In the genomic region with DNA sequence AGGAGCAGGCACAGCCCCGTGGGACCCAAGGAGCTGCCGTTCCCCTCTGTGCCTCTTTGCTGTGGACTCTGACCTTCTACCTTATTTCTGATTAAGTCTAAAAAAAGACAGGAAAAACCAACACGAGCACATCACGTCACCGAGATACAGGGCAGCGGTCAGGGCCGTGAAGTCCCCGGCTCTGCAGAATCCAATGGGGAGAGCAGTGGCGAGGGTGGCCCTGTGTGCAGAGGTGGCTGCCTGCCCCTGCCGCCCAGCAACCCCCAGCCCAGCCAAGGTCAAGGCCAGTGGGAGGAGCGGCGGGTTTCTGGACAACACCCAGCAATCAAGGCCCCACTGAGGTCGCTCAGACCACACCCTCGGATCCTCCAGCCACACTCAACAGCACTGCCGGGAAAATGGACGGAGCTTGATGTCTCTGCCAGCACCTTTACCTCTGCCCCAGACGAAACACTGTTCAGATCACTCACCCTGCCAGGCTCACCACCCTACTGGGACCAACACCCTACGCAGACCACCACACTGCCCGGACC, we compare ENCODE assay signal across 1 cellular context.
A peak's percentile ranks its signal among the peaks of the same experiment; 100 is the strongest.
TF ChIP-seq lines count a peak whose summit lies in the region.

No MANE protein-coding gene starts in this region.

TF ChIP-seq in HepG2, 621 proteins besides CTCF, POLR2A, EP300 and RAD21 (continued from another document and continues in another):
- TF ChIP-seq ARID5B (CRISPR knock-in tag; IDR thresholded peaks at IDR 0.05) (peak; percentile 60), FOXA3 (CRISPR knock-in tag; IDR thresholded peaks at IDR 0.05) (0 out of 2 replicates have a peak, but pooled peaks have one; percentile 12), ZEB1 (IDR thresholded peaks at IDR 0.05; ENCODE audit: insufficient replicate concordance, low read depth) (no peak), CENPT (CRISPR knock-in tag; IDR thresholded peaks at IDR 0.05; ENCODE audit: low read depth) (no peak), ZNF687 (CRISPR knock-in tag; IDR thresholded peaks at IDR 0.05) (peak; percentile 40; the same call in 1 of the 2 replicates), EEA1 (CRISPR knock-in tag; IDR thresholded peaks at IDR 0.05; ENCODE audit: borderline replicate concordance) (no peak), ZNF878 (CRISPR knock-in tag; IDR thresholded peaks at IDR 0.05) (no peak), ZSCAN21 (CRISPR knock-in tag; IDR thresholded peaks at IDR 0.05; ENCODE audit: borderline replicate concordance) (no peak), MEF2D (CRISPR knock-in tag; IDR thresholded peaks at IDR 0.05) (peak; percentile 73), ZNF674 (CRISPR knock-in tag; IDR thresholded peaks at IDR 0.05; ENCODE audit: low read depth) (no peak), MTA3 (CRISPR knock-in tag; IDR thresholded peaks at IDR 0.05) (no peak), ZNF709 (CRISPR knock-in tag; IDR thresholded peaks at IDR 0.05) (no peak), IRX3 (CRISPR knock-in tag; IDR thresholded peaks at IDR 0.05; ENCODE audit: borderline replicate concordance, low read depth) (no peak), SAP130 (CRISPR knock-in tag; IDR thresholded peaks at IDR 0.05; ENCODE audit: low read depth) (no peak), HDAC2 (CRISPR knock-in tag; IDR thresholded peaks at IDR 0.05) (peak; percentile 27; the same call in 1 of the 2 replicates), FOXO1 (CRISPR knock-in tag; IDR thresholded peaks at IDR 0.05) (peak; percentile 55; the same call in 1 of the 2 replicates), ZBTB26 (CRISPR knock-in tag; IDR thresholded peaks at IDR 0.05; ENCODE audit: borderline replicate concordance) (no peak), SMARCC2 (IDR thresholded peaks at IDR 0.05) (no peak), ZNF782 (CRISPR knock-in tag; IDR thresholded peaks at IDR 0.05; ENCODE audit: borderline replicate concordance) (no peak), ARHGAP35 (CRISPR knock-in tag; IDR thresholded peaks at IDR 0.05; ENCODE audit: borderline replicate concordance) (no peak), KDM3A (CRISPR knock-in tag; IDR thresholded peaks at IDR 0.05; ENCODE audit: low read depth) (no peak; the same call in 1 of the 2 replicates), ZKSCAN8 (CRISPR knock-in tag; IDR thresholded peaks at IDR 0.05; ENCODE audit: borderline replicate concordance) (no peak), HOXA3 (CRISPR knock-in tag; IDR thresholded peaks at IDR 0.05) (0 out of 2 replicates have a peak, but pooled peaks have one; percentile 43), ZGPAT (CRISPR knock-in tag; IDR thresholded peaks at IDR 0.05) (no peak), NFYB (CRISPR knock-in tag; IDR thresholded peaks at IDR 0.05) (no peak), ZNF777 (CRISPR knock-in tag; IDR thresholded peaks at IDR 0.05) (no peak), ZBTB10 (CRISPR knock-in tag; IDR thresholded peaks at IDR 0.05; ENCODE audit: borderline replicate concordance) (no peak), CENPX (CRISPR knock-in tag; IDR thresholded peaks at IDR 0.05) (no peak), ZBTB2 (CRISPR knock-in tag; IDR thresholded peaks at IDR 0.05; ENCODE audit: low read depth) (no peak)
- TF ChIP-seq, protein P1, sequence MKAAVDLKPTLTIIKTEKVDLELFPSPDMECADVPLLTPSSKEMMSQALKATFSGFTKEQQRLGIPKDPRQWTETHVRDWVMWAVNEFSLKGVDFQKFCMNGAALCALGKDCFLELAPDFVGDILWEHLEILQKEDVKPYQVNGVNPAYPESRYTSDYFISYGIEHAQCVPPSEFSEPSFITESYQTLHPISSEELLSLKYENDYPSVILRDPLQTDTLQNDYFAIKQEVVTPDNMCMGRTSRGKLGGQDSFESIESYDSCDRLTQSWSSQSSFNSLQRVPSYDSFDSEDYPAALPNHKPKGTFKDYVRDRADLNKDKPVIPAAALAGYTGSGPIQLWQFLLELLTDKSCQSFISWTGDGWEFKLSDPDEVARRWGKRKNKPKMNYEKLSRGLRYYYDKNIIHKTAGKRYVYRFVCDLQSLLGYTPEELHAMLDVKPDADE (CRISPR knock-in tag; IDR thresholded peaks at IDR 0.05), result no peak
- TF ChIP-seq, protein P2, sequence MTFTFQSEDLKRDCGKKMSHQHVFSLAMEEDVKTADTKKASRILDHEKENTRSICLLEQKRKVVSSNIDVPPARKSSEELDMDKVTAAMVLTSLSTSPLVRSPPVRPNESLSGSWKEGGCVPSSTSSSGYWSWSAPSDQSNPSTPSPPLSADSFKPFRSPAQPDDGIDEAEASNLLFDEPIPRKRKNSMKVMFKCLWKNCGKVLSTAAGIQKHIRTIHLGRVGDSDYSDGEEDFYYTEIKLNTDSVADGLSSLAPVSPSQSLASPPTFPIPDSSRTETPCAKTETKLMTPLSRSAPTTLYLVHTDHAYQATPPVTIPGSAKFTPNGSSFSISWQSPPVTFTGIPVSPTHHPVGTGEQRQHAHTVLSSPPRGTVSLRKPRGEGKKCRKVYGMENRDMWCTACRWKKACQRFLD (CRISPR knock-in tag; IDR thresholded peaks at IDR 0.05; ENCODE audit: borderline replicate concordance), result no peak
- TF ChIP-seq, protein P3, sequence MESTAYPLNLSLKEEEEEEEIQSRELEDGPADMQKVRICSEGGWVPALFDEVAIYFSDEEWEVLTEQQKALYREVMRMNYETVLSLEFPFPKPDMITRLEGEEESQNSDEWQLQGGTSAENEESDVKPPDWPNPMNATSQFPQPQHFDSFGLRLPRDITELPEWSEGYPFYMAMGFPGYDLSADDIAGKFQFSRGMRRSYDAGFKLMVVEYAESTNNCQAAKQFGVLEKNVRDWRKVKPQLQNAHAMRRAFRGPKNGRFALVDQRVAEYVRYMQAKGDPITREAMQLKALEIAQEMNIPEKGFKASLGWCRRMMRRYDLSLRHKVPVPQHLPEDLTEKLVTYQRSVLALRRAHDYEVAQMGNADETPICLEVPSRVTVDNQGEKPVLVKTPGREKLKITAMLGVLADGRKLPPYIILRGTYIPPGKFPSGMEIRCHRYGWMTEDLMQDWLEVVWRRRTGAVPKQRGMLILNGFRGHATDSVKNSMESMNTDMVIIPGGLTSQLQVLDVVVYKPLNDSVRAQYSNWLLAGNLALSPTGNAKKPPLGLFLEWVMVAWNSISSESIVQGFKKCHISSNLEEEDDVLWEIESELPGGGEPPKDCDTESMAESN (CRISPR knock-in tag; conservative IDR thresholded peaks at IDR 0.05), result no peak
- TF ChIP-seq, protein P4, sequence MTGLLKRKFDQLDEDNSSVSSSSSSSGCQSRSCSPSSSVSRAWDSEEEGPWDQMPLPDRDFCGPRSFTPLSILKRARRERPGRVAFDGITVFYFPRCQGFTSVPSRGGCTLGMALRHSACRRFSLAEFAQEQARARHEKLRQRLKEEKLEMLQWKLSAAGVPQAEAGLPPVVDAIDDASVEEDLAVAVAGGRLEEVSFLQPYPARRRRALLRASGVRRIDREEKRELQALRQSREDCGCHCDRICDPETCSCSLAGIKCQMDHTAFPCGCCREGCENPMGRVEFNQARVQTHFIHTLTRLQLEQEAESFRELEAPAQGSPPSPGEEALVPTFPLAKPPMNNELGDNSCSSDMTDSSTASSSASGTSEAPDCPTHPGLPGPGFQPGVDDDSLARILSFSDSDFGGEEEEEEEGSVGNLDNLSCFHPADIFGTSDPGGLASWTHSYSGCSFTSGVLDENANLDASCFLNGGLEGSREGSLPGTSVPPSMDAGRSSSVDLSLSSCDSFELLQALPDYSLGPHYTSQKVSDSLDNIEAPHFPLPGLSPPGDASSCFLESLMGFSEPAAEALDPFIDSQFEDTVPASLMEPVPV (CRISPR knock-in tag; IDR thresholded peaks at IDR 0.05), result no peak
